In genomic region chr22:20642668-20643179, GRCh38 we compare ENCODE assay signal across 16 cellular contexts.
DNase-seq lines count a peak whose midpoint lies in the region; ATAC-seq, FAIRE-seq and TF ChIP-seq lines count a peak whose summit lies in the region.
"Had no signal": no experiment of that assay in that cellular context is flagged by ENCODE, and none has a peak within 500 bp of the region (broad histone marks: within the 10 kb centered on the region; RNA-seq: fewer than 3 reads in every experiment).

No MANE protein-coding gene starts in this region.

- H4K20me1 ChIP-seq in K562 (replicated peaks; ENCODE audit: control insufficient read depth, insufficient read depth, low read length) (peaks cover 9% of the 10 kb centered on the region; the same call in 1 of the 2 replicates), osteoblast (ENCODE audit: insufficient read depth, low read length) (no peaks in the 10 kb centered on the region)
- H4K20me1 ChIP-seq: BLaER1 treated with 17β-estradiol and CSF1 and Interleukin-3, amounts not matched to agents 10 nM and 100 nM had no signal

- H3K4me3 ChIP-seq in K562 (no peak overlapping the region), osteoblast (ENCODE audit: insufficient read depth, low read length) (no peak overlapping the region)
- H3K4me3 ChIP-seq: BLaER1 treated with 17β-estradiol and CSF1 and Interleukin-3, amounts not matched to agents 10 nM and 100 nM; GM12878; GM23248 had no signal

- ATAC-seq in K562 (peak; percentile 40), GM19463 (IDR thresholded peaks at IDR 0.05; ENCODE audit: unreplicated experiment) (no peak)
- ATAC-seq: CD8-positive, alpha-beta T cell; GM12878 had no signal

- TF ChIP-seq RAD21 in K562 (CRISPR knock-in tag; conservative IDR thresholded peaks at IDR 0.05 in 1 of 2, IDR thresholded peaks at IDR 0.05 in 1 of 2): no peak

- CTCF ChIA-PET in K562 (lab: Yijun Ruan, JAX; ENCODE audit: low intra/inter-chr PET ratio): interaction anchor here (0.7 kb wide), 1 partner anchor 313 kb away, joined by 4 read pairs; no protein-coding TSS in a partner anchor

- H3K4me1 ChIP-seq in K562 (replicated peaks in 1 of 2; ENCODE audit: control insufficient read depth in 2 of 2, insufficient read depth in 2 of 2, low read length in 2 of 2) (no peaks in the 10 kb centered on the region), osteoblast (ENCODE audit: insufficient read depth, low read length) (no peaks in the 10 kb centered on the region)
- H3K4me1 ChIP-seq: BLaER1 treated with 17β-estradiol and CSF1 and Interleukin-3, amounts not matched to agents 10 nM and 100 nM had no signal

- BruUV-seq in K562 (replicated peaks; lab: Mats Ljungman, UMichigan): no TSS peak

- POLR2A ChIA-PET in K562 (lab: Yijun Ruan, JAX): interaction anchor here (0.7 to 15.5 kb wide), 10 partner anchors 8 to 250 kb away, joined by 3 to 234 read pairs (median 4); no protein-coding TSS in a partner anchor

- H3K27ac ChIP-seq in K562 (ENCODE audit: extremely low read depth, low read depth, low read length) (no peak overlapping the region), osteoblast (ENCODE audit: low read depth, low read length) (no peak overlapping the region)
- H3K27ac ChIP-seq: BLaER1 treated with 17β-estradiol and CSF1 and Interleukin-3, amounts not matched to agents 10 nM and 100 nM; GM23248 had no signal

- 0 out of 2 replicates have a peak overlapping the region, but pooled peaks have one; percentile 9 for H2AFZ ChIP-seq in K562 (ENCODE audit: low read depth, low read length)
- H2AFZ ChIP-seq in osteoblast (ENCODE audit: low read length): no peak overlapping the region
- H2AFZ ChIP-seq: GM23248 had no signal

- H3K27me3 ChIP-seq in K562 (ENCODE audit: control insufficient read depth in 2 of 2, insufficient read depth in 2 of 2, low read length in 2 of 2) (peaks cover 38 to 55% of the 10 kb centered on the region in 2 experiments), osteoblast (ENCODE audit: insufficient read depth, low read length) (peaks cover 12% of the 10 kb centered on the region)
- H3K27me3 ChIP-seq: BLaER1 treated with 17β-estradiol and CSF1 and Interleukin-3, amounts not matched to agents 10 nM and 100 nM had no signal

- H3K36me3 ChIP-seq in K562 (ENCODE audit: control insufficient read depth, insufficient read depth, low read length) (no peaks in the 10 kb centered on the region), osteoblast (ENCODE audit: insufficient read depth, low read length) (no peaks in the 10 kb centered on the region)
- H3K36me3 ChIP-seq: BLaER1 treated with 17β-estradiol and CSF1 and Interleukin-3, amounts not matched to agents 10 nM and 100 nM had no signal

- WGBS in K562 (ENCODE audit: insufficient coverage, low coverage, missing lambda C conversion rate): 13% methylated on average over 3 of the region's 3 CpGs

- TF ChIP-seq EP300 in K562 (IDR thresholded peaks at IDR 0.05; ENCODE audit: low read length): no peak

- H3K9ac ChIP-seq in K562 (ENCODE audit: insufficient read depth in 1 of 2, low read depth in 2 of 2, low read length in 2 of 2): no peak overlapping the region
- H3K9ac ChIP-seq: BLaER1 treated with 17β-estradiol and CSF1 and Interleukin-3, amounts not matched to agents 10 nM and 100 nM; GM23248 had no signal

- H3K4me2 ChIP-seq in K562 (ENCODE audit: insufficient read depth, low read length) (no peak overlapping the region), osteoblast (ENCODE audit: insufficient read depth, low read length) (no peak overlapping the region)
- H3K4me2 ChIP-seq: BLaER1 treated with 17β-estradiol and CSF1 and Interleukin-3, amounts not matched to agents 10 nM and 100 nM had no signal

- H3K9me3 ChIP-seq in K562 (replicated peaks; ENCODE audit: control insufficient read depth, insufficient read depth, low read depth, low read length): 0 out of 2 replicates have a peak, but pooled peaks cover 4% of the 10 kb centered on the region
- peaks cover 3% of the 10 kb centered on the region for H3K9me3 ChIP-seq in osteoblast (ENCODE audit: low read depth, low read length)

- DNase-seq in activated effector memory CD4-positive, alpha-beta T cell treated with anti-CD3 and anti-CD28 coated beads, Interleukin-2, amount 50 U/mL, for 16 hours: peak; percentile 9
- no peak for DNase-seq in activated effector memory CD4-positive, alpha-beta T cell treated with Interleukin-2 at 50 U/mL for 16 hours
- DNase-seq in K562 (ENCODE audit: extremely low read depth in 1 of 4, low spot score in 3 of 4) (no peak), osteoblast (ENCODE audit: insufficient read length, low spot score, missing footprints) (peak; percentile 58)
- no peak for DNase-seq in activated T-cell treated with anti-CD3 and anti-CD28 coated beads, Interleukin-2, amount 50 U/mL, for 48 hours
- DNase-seq: Calu3; CD8-positive, alpha-beta T cell; DMS 273 treated with DMSO at 0.1 percent for 48 hours; DMS53; DND-41; EL; GM23248; H7 had no signal

- in situ Hi-C loops in K562 (cut with MboI): no loop called here

- TF ChIP-seq CTCF in K562 (IDR thresholded peaks at IDR 0.05 in 2 of 3, conservative IDR thresholded peaks at IDR 0.05 in 1 of 3; ENCODE audit: insufficient read depth in 2 of 3, low read depth in 1 of 3, low read length in 3 of 3) (no peak), osteoblast (IDR thresholded peaks at IDR 0.05; ENCODE audit: extremely low read depth, low read depth, low read length) (no peak)

- H3K9me1 ChIP-seq in K562 (ENCODE audit: control insufficient read depth, insufficient read depth, low read length): peaks cover 2% of the 10 kb centered on the region

- intact Hi-C loops in K562 (cut with micrococcal nuclease): no loop called here

- H3K79me2 ChIP-seq in K562 (ENCODE audit: control insufficient read depth, insufficient read depth, low read length) (no peaks in the 10 kb centered on the region), osteoblast (ENCODE audit: insufficient read depth, low read length) (no peaks in the 10 kb centered on the region)

- FAIRE-seq in K562 (lab: Jason Lieb, UNC): no peak
- FAIRE-seq: GM12878 had no signal

- no peak for TF ChIP-seq POLR2A in K562 (conservative IDR thresholded peaks at IDR 0.05)

TF ChIP-seq in K562, 482 proteins besides CTCF, POLR2A, EP300 and RAD21 (continues in another document):
- TF ChIP-seq ZFPM2 (CRISPR knock-in tag; IDR thresholded peaks at IDR 0.05): no peak
- TF ChIP-seq ETV6 (IDR thresholded peaks at IDR 0.05; ENCODE audit: borderline replicate concordance in 1 of 2, low read depth in 2 of 2, low read length in 1 of 2): no peak
- TF ChIP-seq ETV6 (CRISPR knock-in tag; IDR thresholded peaks at IDR 0.05; ENCODE audit: borderline replicate concordance): no peak
- no peak for TF ChIP-seq ZNF586 (CRISPR knock-in tag; conservative IDR thresholded peaks at IDR 0.05)
- TF ChIP-seq ELF1 (tag; IDR thresholded peaks at IDR 0.05): no peak
- no peak for TF ChIP-seq CBX5 (IDR thresholded peaks at IDR 0.05; ENCODE audit: borderline replicate concordance, low read depth)
- TF ChIP-seq SIN3A (IDR thresholded peaks at IDR 0.05; ENCODE audit: borderline replicate concordance in 2 of 2, control insufficient read depth in 1 of 2, low read depth in 2 of 2, low read length in 2 of 2): 0 out of 4 replicates have a peak, but pooled peaks of 1 of the 2 experiments have one; percentile 36
- TF ChIP-seq GMEB1 (CRISPR knock-in tag; IDR thresholded peaks at IDR 0.05): no peak
- TF ChIP-seq ZNF707 (CRISPR knock-in tag; conservative IDR thresholded peaks at IDR 0.05): no peak
- no peak for TF ChIP-seq EZH2 (IDR thresholded peaks at IDR 0.05; ENCODE audit: borderline replicate concordance, low read depth, low read length)
- no peak for TF ChIP-seq CBX2 (IDR thresholded peaks at IDR 0.05; ENCODE audit: insufficient read depth, low read length, poor library complexity, severe bottlenecking)
- TF ChIP-seq, protein P1, sequence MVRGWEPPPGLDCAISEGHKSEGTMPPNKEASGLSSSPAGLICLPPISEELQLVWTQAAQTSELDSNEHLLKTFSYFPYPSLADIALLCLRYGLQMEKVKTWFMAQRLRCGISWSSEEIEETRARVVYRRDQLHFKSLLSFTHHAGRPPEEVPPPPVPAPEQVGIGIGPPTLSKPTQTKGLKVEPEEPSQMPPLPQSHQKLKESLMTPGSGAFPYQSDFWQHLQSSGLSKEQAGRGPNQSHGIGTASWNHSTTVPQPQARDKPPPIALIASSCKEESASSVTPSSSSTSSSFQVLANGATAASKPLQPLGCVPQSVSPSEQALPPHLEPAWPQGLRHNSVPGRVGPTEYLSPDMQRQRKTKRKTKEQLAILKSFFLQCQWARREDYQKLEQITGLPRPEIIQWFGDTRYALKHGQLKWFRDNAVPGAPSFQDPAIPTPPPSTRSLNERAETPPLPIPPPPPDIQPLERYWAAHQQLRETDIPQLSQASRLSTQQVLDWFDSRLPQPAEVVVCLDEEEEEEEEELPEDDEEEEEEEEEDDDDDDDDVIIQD (CRISPR knock-in tag; IDR thresholded peaks at IDR 0.05): no peak
- TF ChIP-seq ATF7 (IDR thresholded peaks at IDR 0.05): no peak
- TF ChIP-seq, protein P2, sequence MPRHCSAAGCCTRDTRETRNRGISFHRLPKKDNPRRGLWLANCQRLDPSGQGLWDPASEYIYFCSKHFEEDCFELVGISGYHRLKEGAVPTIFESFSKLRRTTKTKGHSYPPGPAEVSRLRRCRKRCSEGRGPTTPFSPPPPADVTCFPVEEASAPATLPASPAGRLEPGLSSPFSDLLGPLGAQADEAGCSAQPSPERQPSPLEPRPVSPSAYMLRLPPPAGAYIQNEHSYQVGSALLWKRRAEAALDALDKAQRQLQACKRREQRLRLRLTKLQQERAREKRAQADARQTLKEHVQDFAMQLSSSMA (CRISPR knock-in tag; IDR thresholded peaks at IDR 0.05): no peak

Comparison
In these comparisons a context has a peak if more than half of its experiments do, and no peak if none do; other contexts are left out.
1. DNase-seq: peak in activated effector memory CD4-positive, alpha-beta T cell treated with anti-CD3 and anti-CD28 coated beads, Interleukin-2, amount 50 U/mL, for 16 hours (single experiment) and osteoblast (single experiment); none in activated effector memory CD4-positive, alpha-beta T cell treated with Interleukin-2 at 50 U/mL for 16 hours (single experiment), K562 (0 of 4) and activated T-cell treated with anti-CD3 and anti-CD28 coated beads, Interleukin-2, amount 50 U/mL, for 48 hours (0 of 2).